32 cellular contexts compared by ENCODE assay signal in the genomic region with DNA sequence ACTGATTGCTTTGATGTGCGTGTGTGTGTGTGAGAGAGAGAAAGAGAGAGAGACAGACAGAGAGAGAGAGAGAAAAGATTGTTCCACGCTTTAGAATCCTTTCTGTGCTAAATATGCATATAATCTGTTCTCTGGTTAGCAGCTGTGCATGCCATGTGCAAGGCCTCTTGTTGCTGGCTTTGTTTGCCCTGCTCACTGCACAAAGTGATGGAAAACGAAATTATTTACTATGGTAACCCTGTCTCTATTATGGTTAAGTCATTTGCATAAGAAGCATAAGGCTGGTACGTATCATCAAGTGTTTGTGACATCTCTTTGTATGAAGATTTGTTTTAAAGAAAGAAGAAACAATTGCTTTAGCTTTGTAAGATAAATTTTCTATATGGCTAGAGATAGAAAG.
A peak's percentile ranks its signal among the peaks of the same experiment; 100 is the strongest.
DNase-seq lines count a peak whose midpoint lies in the region; ATAC-seq and TF ChIP-seq lines count a peak whose summit lies in the region.
"Had no signal": no experiment of that assay in that cellular context is flagged by ENCODE, and none has a peak within 500 bp of the region (broad histone marks: within the 10 kb centered on the region; RNA-seq: fewer than 3 reads in every experiment).

No MANE protein-coding gene starts in this region.

- intact Hi-C loops in activated naive CD4-positive, alpha-beta T cell treated with anti-CD3 and anti-CD28 coated beads for 36 hours (cut with micrococcal nuclease): no loop called here

- no peaks in the 10 kb centered on the region for H3K36me3 Mint-ChIP-seq in T-helper 17 cell (ENCODE audit: low read depth)
- no peaks in the 10 kb centered on the region for H3K36me3 Mint-ChIP-seq in progenitor cell of endocrine pancreas (ENCODE audit: insufficient read depth)
- H3K36me3 Mint-ChIP-seq in activated naive CD4-positive, alpha-beta T cell treated with anti-CD3 and anti-CD28 coated beads for 36 hours (ENCODE audit: low read depth): no peaks in the 10 kb centered on the region
- H3K36me3 Mint-ChIP-seq: activated naive CD8-positive, alpha-beta T cell treated with anti-CD3 and anti-CD28 coated beads, Interleukin-2, amount 10 ng/mL, durations not matched to agents 7 days and 5 days; CD8-positive, alpha-beta T cell; naive thymus-derived CD8-positive, alpha-beta T cell; T-cell had no signal

- H3K4me3 Mint-ChIP-seq in T-helper 17 cell (no peak overlapping the region), progenitor cell of endocrine pancreas (ENCODE audit: low read depth) (no peak overlapping the region)
- no peak overlapping the region for H3K4me3 Mint-ChIP-seq in activated naive CD4-positive, alpha-beta T cell treated with anti-CD3 and anti-CD28 coated beads for 36 hours
- H3K4me3 Mint-ChIP-seq: activated CD8-positive, alpha-beta T cell treated with anti-CD3 and anti-CD28 coated beads, Interleukin-2, amount 10 ng/mL, durations not matched to agents 7 days and 5 days; activated naive CD8-positive, alpha-beta T cell treated with anti-CD3 and anti-CD28 coated beads, Interleukin-2, amount 10 ng/mL, durations not matched to agents 7 days and 5 days; B cell; CD8-positive, alpha-beta T cell; GM23338; naive thymus-derived CD8-positive, alpha-beta T cell; T-cell had no signal

- ATAC-seq in T-helper 17 cell: no peak
- ATAC-seq: activated CD8-positive, alpha-beta T cell treated with anti-CD3 and anti-CD28 coated beads, Interleukin-2, amount 10 ng/mL, durations not matched to agents 7 days and 5 days; CD8-positive, alpha-beta T cell; esophagus mucosa; heart left ventricle; naive thymus-derived CD8-positive, alpha-beta T cell; T-cell had no signal

- no peak for TF ChIP-seq CTCF in progenitor cell of endocrine pancreas (IDR thresholded peaks at IDR 0.05; ENCODE audit: unreplicated experiment)

- H3K27ac Mint-ChIP-seq in T-helper 17 cell (no peak overlapping the region), progenitor cell of endocrine pancreas (no peak overlapping the region)
- no peak overlapping the region for H3K27ac Mint-ChIP-seq in activated naive CD4-positive, alpha-beta T cell treated with anti-CD3 and anti-CD28 coated beads for 36 hours
- H3K27ac Mint-ChIP-seq: activated CD8-positive, alpha-beta T cell treated with anti-CD3 and anti-CD28 coated beads, Interleukin-2, amount 10 ng/mL, durations not matched to agents 7 days and 5 days; activated naive CD8-positive, alpha-beta T cell treated with anti-CD3 and anti-CD28 coated beads, Interleukin-2, amount 10 ng/mL, durations not matched to agents 7 days and 5 days; B cell; CD8-positive, alpha-beta T cell; GM23338; naive thymus-derived CD8-positive, alpha-beta T cell; T-cell had no signal

- no peaks in the 10 kb centered on the region for H3K27me3 Mint-ChIP-seq in T-helper 17 cell
- H3K27me3 Mint-ChIP-seq in progenitor cell of endocrine pancreas: no peaks in the 10 kb centered on the region
- no peaks in the 10 kb centered on the region for H3K27me3 Mint-ChIP-seq in activated naive CD4-positive, alpha-beta T cell treated with anti-CD3 and anti-CD28 coated beads for 36 hours (ENCODE audit: low read depth)
- H3K27me3 Mint-ChIP-seq: activated naive CD8-positive, alpha-beta T cell treated with anti-CD3 and anti-CD28 coated beads, Interleukin-2, amount 10 ng/mL, durations not matched to agents 7 days and 5 days; B cell had no signal

- H3K36me3 ChIP-seq in SJCRH30: no peaks in the 10 kb centered on the region
- H3K36me3 ChIP-seq: heart left ventricle, SJSA1, stomach, thyroid gland had no signal

- H3K4me3 ChIP-seq in SJCRH30: no peak overlapping the region
- H3K4me3 ChIP-seq: GM23338, heart left ventricle, SJSA1, skin epidermis, stomach, thyroid gland had no signal

- H3K27ac ChIP-seq in SJCRH30: no peak overlapping the region
- H3K27ac ChIP-seq: heart left ventricle, HL-60, KMS-11, SJSA1, skin epidermis, stomach, thyroid gland had no signal

- DNase-seq in COLO668 (lab: John Stamatoyannopoulos, UW; ENCODE audit: unreplicated experiment) (peak; percentile 15), NCI-H1092 treated with DMSO at 0.1 percent for 48 hours (lab: John Stamatoyannopoulos, UW) (peak; percentile 56), NCI-H345 (lab: John Stamatoyannopoulos, UW) (peak; percentile 56), SJCRH30 (peak; percentile 3 to 15), T-helper 17 cell (no peak), progenitor cell of endocrine pancreas (ENCODE audit: low spot score, unreplicated experiment) (no peak), SW480 (ENCODE audit: low spot score) (no peak)
- DNase-seq in activated naive CD4-positive, alpha-beta T cell treated with anti-CD3 and anti-CD28 coated beads for 36 hours: no peak
- DNase-seq: activated CD4-positive, alpha-beta T cell treated with anti-CD3 and anti-CD28 coated beads for 1 hour; activated CD8-positive, alpha-beta T cell treated with anti-CD3 and anti-CD28 coated beads, Interleukin-2, amount 10 ng/mL, durations not matched to agents 7 days and 5 days; activated effector memory CD4-positive, alpha-beta T cell treated with anti-CD3 and anti-CD28 coated beads, Interleukin-2, amount 50 U/mL, for 16 hours; activated naive CD8-positive, alpha-beta T cell treated with anti-CD3 and anti-CD28 coated beads, Interleukin-2, amount 10 ng/mL, durations not matched to agents 7 days and 5 days; activated T-cell treated with anti-CD3 and anti-CD28 coated beads for 4 hours; caudate nucleus; CD8-positive, alpha-beta T cell; DMS79 treated with DMSO at 0.1 percent for 48 hours; foreskin fibroblast; GF-D8; heart left ventricle; naive thymus-derived CD8-positive, alpha-beta T cell; NCI-H2029; stimulated activated CD8-positive, alpha-beta memory T cell treated with anti-CD3 and anti-CD28 coated beads, Interleukin-4, amount 100 ng/mL, for 48 hours; stomach; T-cell; thyroid gland had no signal

- H3K27me3 ChIP-seq in SJCRH30: no peaks in the 10 kb centered on the region
- H3K27me3 ChIP-seq: SJSA1, thyroid gland had no signal

- no peaks in the 10 kb centered on the region for H3K9me3 ChIP-seq in SJCRH30 (replicated peaks)
- no peaks in the 10 kb centered on the region for H3K9me3 ChIP-seq in T-helper 17 cell (ENCODE audit: control insufficient read depth, low read length, poor library complexity, severe bottlenecking)
- H3K9me3 ChIP-seq: heart left ventricle, SJSA1, thyroid gland had no signal

- H3K4me1 ChIP-seq in SJCRH30: no peaks in the 10 kb centered on the region
- H3K4me1 ChIP-seq: heart left ventricle, SJSA1, stomach, thyroid gland had no signal

- H3K4me1 Mint-ChIP-seq in T-helper 17 cell (peaks cover 3% of the 10 kb centered on the region), progenitor cell of endocrine pancreas (ENCODE audit: low read depth) (no peaks in the 10 kb centered on the region)
- no peaks in the 10 kb centered on the region for H3K4me1 Mint-ChIP-seq in activated naive CD4-positive, alpha-beta T cell treated with anti-CD3 and anti-CD28 coated beads for 36 hours (ENCODE audit: low read depth)
- H3K4me1 Mint-ChIP-seq: activated naive CD8-positive, alpha-beta T cell treated with anti-CD3 and anti-CD28 coated beads, Interleukin-2, amount 10 ng/mL, durations not matched to agents 7 days and 5 days; B cell; naive thymus-derived CD8-positive, alpha-beta T cell had no signal

- H3K9me3 Mint-ChIP-seq in progenitor cell of endocrine pancreas (ENCODE audit: low read depth): peaks cover 19% of the 10 kb centered on the region
- H3K9me3 Mint-ChIP-seq in activated naive CD4-positive, alpha-beta T cell treated with anti-CD3 and anti-CD28 coated beads for 36 hours: no peaks in the 10 kb centered on the region
- H3K9me3 Mint-ChIP-seq: activated naive CD8-positive, alpha-beta T cell treated with anti-CD3 and anti-CD28 coated beads, Interleukin-2, amount 10 ng/mL, durations not matched to agents 7 days and 5 days; CD8-positive, alpha-beta T cell; T-cell had no signal

- CTCF ChIA-PET in activated naive CD4-positive, alpha-beta T cell treated with anti-CD3 and anti-CD28 coated beads for 36 hours (lab: Charles Lee): no interaction called here

Comparison
In these comparisons a context has a peak if more than half of its experiments do, and no peak if none do; other contexts are left out.
1. DNase-seq: peak in COLO668 (single experiment), NCI-H1092 treated with DMSO at 0.1 percent for 48 hours (single experiment), NCI-H345 (single experiment) and SJCRH30 (2 of 2); none in T-helper 17 cell (0 of 3), progenitor cell of endocrine pancreas (single experiment), SW480 (single experiment) and activated naive CD4-positive, alpha-beta T cell treated with anti-CD3 and anti-CD28 coated beads for 36 hours (single experiment).